Comparison of ENCODE assay signal across 10 cellular contexts in the genomic region with DNA sequence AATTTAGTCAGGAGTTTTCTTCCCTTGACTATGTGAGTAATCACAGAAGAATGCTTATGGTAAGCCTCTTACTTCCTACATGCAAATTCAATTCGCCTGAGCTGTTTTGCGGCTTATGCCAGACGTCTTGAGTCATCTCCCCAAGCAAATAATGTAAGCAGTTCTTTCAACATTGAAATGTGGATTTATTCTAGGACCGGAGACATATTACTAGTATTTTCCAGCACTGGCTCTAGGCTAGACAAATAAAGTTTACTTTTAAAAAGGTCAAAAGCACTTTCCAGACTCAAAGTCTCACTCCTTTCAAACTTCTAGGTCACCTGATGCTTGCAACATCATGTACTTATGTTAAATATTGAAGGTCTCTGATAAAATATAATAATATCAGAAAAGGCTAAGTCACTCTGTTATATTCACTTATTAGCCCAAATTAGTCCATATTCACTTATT. TPM values are rescaled to one million over a fixed set of nuclear protein-coding genes. Genes with fewer than 3 reads are reported as not detected.
DNase-seq lines count a peak whose midpoint lies in the region; ATAC-seq, FAIRE-seq and TF ChIP-seq lines count a peak whose summit lies in the region.
"Had no signal": no experiment of that assay in that cellular context is flagged by ENCODE, and none has a peak within 500 bp of the region (broad histone marks: within the 10 kb centered on the region; RNA-seq: fewer than 3 reads in every experiment).

No MANE protein-coding gene starts in this region.

- TF ChIP-seq POLR2A in endothelial cell of umbilical vein (IDR thresholded peaks at IDR 0.05; ENCODE audit: low read depth, low read length) (peak; percentile 64), prostate gland (IDR thresholded peaks at IDR 0.05) (no peak)

- H3K4me3 Mint-ChIP-seq in CD8-positive, alpha-beta memory T cell, result no peak overlapping the region

- POLR2A ChIA-PET in endothelial cell of umbilical vein (lab: Charles Lee), result no interaction called here
- POLR2A ChIA-PET in CD8-positive, alpha-beta memory T cell (lab: Charles Lee), result no interaction called here

- FAIRE-seq in endothelial cell of umbilical vein (lab: Jason Lieb, UNC), result peak; percentile 83

- 18% methylated on average over 4 of the region's 4 CpGs for WGBS in prostate gland

- H3K36me3 Mint-ChIP-seq in CD8-positive, alpha-beta memory T cell, result no peaks in the 10 kb centered on the region

- H3K36me3 ChIP-seq in endothelial cell of umbilical vein (ENCODE audit: control insufficient read depth in 2 of 2, extremely low read depth in 1 of 2, insufficient read depth in 2 of 2, low read length in 2 of 2) (no peaks in the 10 kb centered on the region), prostate gland (no peaks in the 10 kb centered on the region)
- H3K36me3 ChIP-seq in CD8-positive, alpha-beta memory T cell (ENCODE audit: insufficient read depth, low read length), result no peaks in the 10 kb centered on the region
- H3K36me3 ChIP-seq: BLaER1 treated with 17β-estradiol and CSF1 and Interleukin-3, amounts not matched to agents 10 nM and 100 nM had no signal

- CTCF ChIA-PET in endothelial cell of umbilical vein (lab: Charles Lee), result interaction anchor here (0.5 to 3.3 kb wide), 5 partner anchors 14 to 710 kb away, joined by 3 to 17 read pairs (median 3); no protein-coding TSS in a partner anchor
- CTCF ChIA-PET in CD8-positive, alpha-beta memory T cell (lab: Charles Lee), result no interaction called here

- no peak overlapping the region for H3K27ac Mint-ChIP-seq in CD8-positive, alpha-beta memory T cell

- BruUV-seq in endothelial cell of umbilical vein (replicated peaks; lab: Mats Ljungman, UMichigan), result no TSS peak

- peaks cover 0 to 2% of the 10 kb centered on the region in 2 donors for H3K27me3 Mint-ChIP-seq in CD8-positive, alpha-beta memory T cell

- ATAC-seq in HG02610 (IDR thresholded peaks at IDR 0.05; ENCODE audit: unreplicated experiment), result peak; percentile 66

- TF ChIP-seq CTCF in endothelial cell of umbilical vein (IDR thresholded peaks at IDR 0.05; ENCODE audit: extremely low read depth in 1 of 2, insufficient read depth in 1 of 2, low read depth in 1 of 2, low read length in 2 of 2) (no peak), prostate gland (IDR thresholded peaks at IDR 0.05) (no peak)

- H3K4me1 Mint-ChIP-seq in CD8-positive, alpha-beta memory T cell, result no peaks in the 10 kb centered on the region

- peak overlapping the region; percentile 83 for H3K9ac ChIP-seq in endothelial cell of umbilical vein (replicated peaks; ENCODE audit: extremely low read depth, insufficient read depth, low read length)

- no peaks in the 10 kb centered on the region for H3K9me1 ChIP-seq in endothelial cell of umbilical vein (replicated peaks; ENCODE audit: control insufficient read depth, extremely low read depth, insufficient read depth, low read length)

- H3K9me3 ChIP-seq in endothelial cell of umbilical vein (replicated peaks; ENCODE audit: control insufficient read depth, insufficient read depth, low read length) (no peaks in the 10 kb centered on the region), prostate gland (no peaks in the 10 kb centered on the region)
- H3K9me3 ChIP-seq in CD8-positive, alpha-beta memory T cell (ENCODE audit: low read length), result no peaks in the 10 kb centered on the region

- H2AFZ ChIP-seq in endothelial cell of umbilical vein (ENCODE audit: low read depth, low read length), result no peak overlapping the region

- peak overlapping the region; percentile 96 for H3K27ac ChIP-seq in endothelial cell of umbilical vein (ENCODE audit: insufficient read depth, low read depth, low read length)
- no peak overlapping the region for H3K27ac ChIP-seq in prostate gland
- no peak overlapping the region for H3K27ac ChIP-seq in CD8-positive, alpha-beta memory T cell (ENCODE audit: low read depth, low read length)

- peak overlapping the region; percentile 64 for H3K4me2 ChIP-seq in endothelial cell of umbilical vein (ENCODE audit: insufficient read depth, low read length)

- dilution Hi-C loops in endothelial cell of umbilical vein (cut with MboI; ENCODE audit: extremely low pct_ligation_motif_present, low sequenced_read_pairs), result no loop called here

- peaks cover 0 to 2% (median 0%) of the 10 kb centered on the region in 5 donors for H3K9me3 Mint-ChIP-seq in CD8-positive, alpha-beta memory T cell

- H4K20me1 ChIP-seq in endothelial cell of umbilical vein (replicated peaks; ENCODE audit: control insufficient read depth, extremely low read depth, insufficient read depth, low read length), result no peaks in the 10 kb centered on the region
- H4K20me1 ChIP-seq: BLaER1 treated with 17β-estradiol and CSF1 and Interleukin-3, amounts not matched to agents 10 nM and 100 nM had no signal

- DNase-seq in SIG-M5 treated with dmso at 0.1 percent for 504 hours (lab: John Stamatoyannopoulos, UW; ENCODE audit: unreplicated experiment), result peak; percentile 11
- DNase-seq in SIG-M5 (lab: John Stamatoyannopoulos, UW), result no peak
- DNase-seq in NOMO-1 (lab: John Stamatoyannopoulos, UW; ENCODE audit: unreplicated experiment in 2 of 2), result peak; percentile 68 to 85
- DNase-seq in endothelial cell of umbilical vein (ENCODE audit: low read depth, low spot score), result peak; percentile 96
- DNase-seq in prostate gland (ENCODE audit: low spot score), result peak; percentile 8
- DNase-seq in CD8-positive, alpha-beta memory T cell, result no peak
- DNase-seq in NCI-H345 treated with DMSO at 0.1 percent for 48 hours (lab: John Stamatoyannopoulos, UW; ENCODE audit: unreplicated experiment), result no peak

- intact Hi-C loops in endothelial cell of umbilical vein (cut with micrococcal nuclease) (loop anchor here (1.0 to 10.0 kb wide), 4 partner anchors 36 to 309 kb away; a partner anchor contains a TSS), prostate gland (cut with DNase I) (no loop called here)

- peaks cover 26% of the 10 kb centered on the region for H3K4me1 ChIP-seq in endothelial cell of umbilical vein (ENCODE audit: control insufficient read depth, extremely low read depth, insufficient read depth, low read length)
- H3K4me1 ChIP-seq in prostate gland (replicated peaks), result no peaks in the 10 kb centered on the region
- no peaks in the 10 kb centered on the region for H3K4me1 ChIP-seq in CD8-positive, alpha-beta memory T cell (ENCODE audit: insufficient read depth, low read length)

- H3K27me3 ChIP-seq in endothelial cell of umbilical vein (ENCODE audit: control insufficient read depth in 2 of 2, insufficient read depth in 2 of 2, low read length in 2 of 2) (no peaks in the 10 kb centered on the region), prostate gland (replicated peaks; ENCODE audit: insufficient read depth) (no peaks in the 10 kb centered on the region)
- no peaks in the 10 kb centered on the region for H3K27me3 ChIP-seq in CD8-positive, alpha-beta memory T cell (ENCODE audit: insufficient read depth, low read length, poor library complexity, severe bottlenecking)
- H3K27me3 ChIP-seq: BLaER1 treated with 17β-estradiol and CSF1 and Interleukin-3, amounts not matched to agents 10 nM and 100 nM had no signal

- no peaks in the 10 kb centered on the region for H3K79me2 ChIP-seq in endothelial cell of umbilical vein (ENCODE audit: control insufficient read depth, insufficient read depth, low read length)

- peak overlapping the region in 1 of 3 experiments; percentile 6 for H3K4me3 ChIP-seq in endothelial cell of umbilical vein (replicated peaks in 1 of 3; ENCODE audit: insufficient read depth in 1 of 3, low read depth in 1 of 3, low read length in 3 of 3)
- no peak overlapping the region for H3K4me3 ChIP-seq in prostate gland
- H3K4me3 ChIP-seq in CD8-positive, alpha-beta memory T cell (ENCODE audit: low read length), result no peak overlapping the region
- H3K4me3 ChIP-seq: BLaER1 treated with 17β-estradiol and CSF1 and Interleukin-3, amounts not matched to agents 10 nM and 100 nM had no signal

TF ChIP-seq in endothelial cell of umbilical vein, 7 proteins besides CTCF, POLR2A, EP300 and RAD21:
- TF ChIP-seq JUN (IDR thresholded peaks at IDR 0.05; ENCODE audit: borderline replicate concordance, insufficient read depth, insufficient read length, low read depth), result peak; percentile 97
- TF ChIP-seq, protein P1, sequence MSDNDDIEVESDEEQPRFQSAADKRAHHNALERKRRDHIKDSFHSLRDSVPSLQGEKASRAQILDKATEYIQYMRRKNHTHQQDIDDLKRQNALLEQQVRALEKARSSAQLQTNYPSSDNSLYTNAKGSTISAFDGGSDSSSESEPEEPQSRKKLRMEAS (IDR thresholded peaks at IDR 0.05; ENCODE audit: insufficient read depth, insufficient read length), result no peak
- TF ChIP-seq POLR2AphosphoS5 (IDR thresholded peaks at IDR 0.05; ENCODE audit: insufficient read depth, low read depth, low read length), result peak; percentile 77
- TF ChIP-seq FOS (IDR thresholded peaks at IDR 0.05; ENCODE audit: borderline replicate concordance, insufficient read depth, low read length), result peak; percentile 98

RNA-seq across cellular contexts. Expression of a gene that starts 38.1 kb away (rescaled TPM):
- total RNA-seq in endothelial cell of umbilical vein, result not detected in 2 replicates
- not detected in 2 replicates for polyA plus RNA-seq in endothelial cell of umbilical vein
- not detected in 2 replicates for polyA plus RNA-seq in endothelial cell of umbilical vein (2011; cell fraction: cytosol; rRNA removed)
- polyA plus RNA-seq in endothelial cell of umbilical vein (2011; cell fraction: nucleus; rRNA removed), result not detected in 2 replicates
- polyA plus RNA-seq in endothelial cell of umbilical vein (2012), result not detected in 2 replicates
- polyA minus RNA-seq in endothelial cell of umbilical vein, result not detected in 2 replicates
- not detected for polyA minus RNA-seq in endothelial cell of umbilical vein (2011; cell fraction: cytosol; rRNA and poly(A)+ RNA removed)
- polyA minus RNA-seq in endothelial cell of umbilical vein (2011; cell fraction: nucleus; rRNA and poly(A)+ RNA removed), result not detected in 2 replicates
- not detected for total RNA-seq in prostate gland
- not detected for total RNA-seq in CD8-positive, alpha-beta memory T cell
- polyA plus RNA-seq in CD8-positive, alpha-beta memory T cell, result not detected
- polyA plus RNA-seq: adipose tissue had no signal

Comparison
In these comparisons a context has a peak if more than half of its experiments do, and no peak if none do; other contexts are left out.
1. DNase-seq: peak in SIG-M5 treated with dmso at 0.1 percent for 504 hours (single experiment), NOMO-1 (2 of 2), endothelial cell of umbilical vein (single experiment) and prostate gland (single experiment); none in SIG-M5 (single experiment), CD8-positive, alpha-beta memory T cell (0 of 5) and NCI-H345 treated with DMSO at 0.1 percent for 48 hours (single experiment).